Comparison of ENCODE assay signal across 8 cellular contexts in genomic region chr4:165221306-165221705, GRCh38. TPM values are rescaled to one million over a fixed set of nuclear protein-coding genes. Genes with fewer than 3 reads are reported as not detected.
DNase-seq lines count a peak whose midpoint lies in the region; ATAC-seq, FAIRE-seq and TF ChIP-seq lines count a peak whose summit lies in the region.
"Not testable (repeated sequence)": the region's sequence is repeated elsewhere in the genome, so short reads cannot be mapped to it uniquely, and the experiment has no call there.

No MANE protein-coding gene starts in this region.

- not testable (repeated sequence) for DNase-seq in CD4-positive, CD25-positive, alpha-beta regulatory T cell; PC-3; activated CD8-positive, alpha-beta T cell treated with anti-CD3 and anti-CD28 coated beads, Interleukin-2, amount 10 ng/mL, durations not matched to agents 7 days and 5 days; activated naive CD8-positive, alpha-beta T cell treated with anti-CD3 and anti-CD28 coated beads, Interleukin-2, amount 50 U/mL, for 24 hours; endodermal cell; keratinocyte (ENCODE audit: low read depth, low spot score); osteocyte (ENCODE audit: extremely low spot score, unreplicated experiment); upper lobe of left lung

- H3K4me1 ChIP-seq in CD4-positive, CD25-positive, alpha-beta regulatory T cell (ENCODE audit: control insufficient read depth, insufficient read depth, low read length, poor library complexity, severe bottlenecking); endodermal cell (ENCODE audit: control insufficient read depth, insufficient read depth, low read length): not testable (repeated sequence)
- H3K4me1 ChIP-seq in PC-3 (ENCODE audit: insufficient read depth, low read length) = peaks cover 32% of the 10 kb centered on the region
- H3K4me1 ChIP-seq in keratinocyte (ENCODE audit: control insufficient read depth, extremely low read depth, insufficient read depth, low read length) = peaks cover 27% of the 10 kb centered on the region
- H3K4me1 ChIP-seq in upper lobe of left lung = peaks cover 18 to 41% (median 30%) of the 10 kb centered on the region in 4 donors

- peak overlapping the region; percentile 69 to 92 (median 73) for H3K27ac Mint-ChIP-seq in CD4-positive, CD25-positive, alpha-beta regulatory T cell
- H3K27ac Mint-ChIP-seq in activated CD8-positive, alpha-beta T cell treated with anti-CD3 and anti-CD28 coated beads, Interleukin-2, amount 10 ng/mL, durations not matched to agents 7 days and 5 days = peak overlapping the region; percentile 82
- peak overlapping the region; percentile 15 for H3K27ac Mint-ChIP-seq in activated naive CD8-positive, alpha-beta T cell treated with anti-CD3 and anti-CD28 coated beads, Interleukin-2, amount 50 U/mL, for 24 hours
- peak overlapping the region; percentile 48 for H3K27ac Mint-ChIP-seq in endodermal cell
- peak overlapping the region; percentile 95 for H3K27ac Mint-ChIP-seq in osteocyte (ENCODE audit: unreplicated experiment)

- not testable (repeated sequence) for TF ChIP-seq CTCF in PC-3 (conservative IDR thresholded peaks at IDR 0.05; ENCODE audit: low read depth, low read length); endodermal cell (conservative IDR thresholded peaks at IDR 0.05); keratinocyte (optimal IDR thresholded peaks at IDR 0.05 in 1 of 3, IDR thresholded peaks at IDR 0.05 in 1 of 3, conservative IDR thresholded peaks at IDR 0.05 in 1 of 3; ENCODE audit: extremely low read depth in 1 of 3, insufficient read depth in 2 of 3, low read length in 3 of 3); osteocyte (IDR thresholded peaks at IDR 0.05); upper lobe of left lung (IDR thresholded peaks at IDR 0.05)

- peaks cover 29% of the 10 kb centered on the region for H3K36me3 Mint-ChIP-seq in CD4-positive, CD25-positive, alpha-beta regulatory T cell
- H3K36me3 Mint-ChIP-seq in activated CD8-positive, alpha-beta T cell treated with anti-CD3 and anti-CD28 coated beads, Interleukin-2, amount 10 ng/mL, durations not matched to agents 7 days and 5 days (ENCODE audit: low read depth) = peaks cover 71% of the 10 kb centered on the region
- peaks cover 35% of the 10 kb centered on the region for H3K36me3 Mint-ChIP-seq in activated naive CD8-positive, alpha-beta T cell treated with anti-CD3 and anti-CD28 coated beads, Interleukin-2, amount 50 U/mL, for 24 hours (ENCODE audit: low read depth)
- H3K36me3 Mint-ChIP-seq in endodermal cell (ENCODE audit: low read depth); osteocyte (ENCODE audit: unreplicated experiment): not testable (repeated sequence)

- FAIRE-seq in keratinocyte (lab: Jason Lieb, UNC) = not testable (repeated sequence)

- not testable (repeated sequence) for H2AFZ ChIP-seq in PC-3 (ENCODE audit: low read length); keratinocyte (ENCODE audit: control insufficient read depth, low read length)

- H3K27ac ChIP-seq in CD4-positive, CD25-positive, alpha-beta regulatory T cell (ENCODE audit: insufficient read depth, low read length, poor library complexity, severe bottlenecking); endodermal cell (ENCODE audit: low read depth, low read length): not testable (repeated sequence)
- peak overlapping the region; percentile 94 for H3K27ac ChIP-seq in PC-3 (ENCODE audit: low read length)
- peak overlapping the region; percentile 86 for H3K27ac ChIP-seq in keratinocyte (ENCODE audit: control insufficient read depth, insufficient read depth, low read length)
- H3K27ac ChIP-seq in upper lobe of left lung = peak overlapping the region; percentile 55 to 81 (median 76)

- not testable (repeated sequence) for TF ChIP-seq EP300 in upper lobe of left lung (IDR thresholded peaks at IDR 0.05)

- H3K9me2 ChIP-seq in PC-3 (replicated peaks; ENCODE audit: low read length) = not testable (repeated sequence)

- not testable (repeated sequence) for ATAC-seq in CD4-positive, CD25-positive, alpha-beta regulatory T cell (ENCODE audit: low read depth in 2 of 2); PC-3; activated CD8-positive, alpha-beta T cell treated with anti-CD3 and anti-CD28 coated beads, Interleukin-2, amount 10 ng/mL, durations not matched to agents 7 days and 5 days; activated naive CD8-positive, alpha-beta T cell treated with anti-CD3 and anti-CD28 coated beads, Interleukin-2, amount 50 U/mL, for 24 hours; upper lobe of left lung (ENCODE audit: low FRiP score in 2 of 2)

- peak overlapping the region; percentile 40; the same call in 1 of the 2 replicates for H3K9ac ChIP-seq in PC-3 (ENCODE audit: low read length)
- H3K9ac ChIP-seq in endodermal cell (ENCODE audit: extremely low read depth, low read length, poor library complexity, severe bottlenecking); keratinocyte (ENCODE audit: control insufficient read depth, extremely low read depth, insufficient read depth, low read length): not testable (repeated sequence)

- H3K79me2 ChIP-seq in PC-3 (ENCODE audit: low read length) = peaks cover 20% of the 10 kb centered on the region
- not testable (repeated sequence) for H3K79me2 ChIP-seq in keratinocyte (ENCODE audit: control insufficient read depth, insufficient read depth, low read length)

- BruUV-seq in PC-3 (replicated peaks; lab: Mats Ljungman, UMichigan) = not testable (repeated sequence)

- H3K4me3 ChIP-seq in CD4-positive, CD25-positive, alpha-beta regulatory T cell (ENCODE audit: low read depth, low read length); PC-3 (ENCODE audit: low read length); endodermal cell (ENCODE audit: low read length); keratinocyte (ENCODE audit: control insufficient read depth in 2 of 3, extremely low read depth in 1 of 3, insufficient read depth in 2 of 3, low read depth in 1 of 3, low read length in 3 of 3); upper lobe of left lung: not testable (repeated sequence)

- TF ChIP-seq POLR2A in upper lobe of left lung (IDR thresholded peaks at IDR 0.05) = not testable (repeated sequence)

- intact Hi-C loops in PC-3 (cut with micrococcal nuclease) = not testable (repeated sequence)

- peaks cover 11% of the 10 kb centered on the region for H3K36me3 ChIP-seq in CD4-positive, CD25-positive, alpha-beta regulatory T cell (ENCODE audit: control insufficient read depth, insufficient read depth, low read length)
- H3K36me3 ChIP-seq in PC-3 (ENCODE audit: low read depth, low read length); keratinocyte (ENCODE audit: control insufficient read depth in 2 of 2, extremely low read depth in 1 of 2, insufficient read depth in 2 of 2, low read length in 2 of 2); upper lobe of left lung: not testable (repeated sequence)
- peaks cover 13% of the 10 kb centered on the region for H3K36me3 ChIP-seq in endodermal cell (ENCODE audit: control insufficient read depth, insufficient read depth, low read length)

- not testable (repeated sequence) for H3F3A ChIP-seq in PC-3 (ENCODE audit: low read length, unreplicated experiment)

- H3K4me2 ChIP-seq in PC-3 (ENCODE audit: low read length) (peak overlapping the region; percentile 72), keratinocyte (ENCODE audit: control insufficient read depth, extremely low read depth, insufficient read depth, low read depth, low read length) (peak overlapping the region; percentile 70)

- H3K4me1 Mint-ChIP-seq in CD4-positive, CD25-positive, alpha-beta regulatory T cell = peaks cover 41 to 59% (median 50%) of the 10 kb centered on the region in 4 donors
- peaks cover 57% of the 10 kb centered on the region for H3K4me1 Mint-ChIP-seq in activated CD8-positive, alpha-beta T cell treated with anti-CD3 and anti-CD28 coated beads, Interleukin-2, amount 10 ng/mL, durations not matched to agents 7 days and 5 days (ENCODE audit: low read depth)
- peaks cover 44% of the 10 kb centered on the region for H3K4me1 Mint-ChIP-seq in activated naive CD8-positive, alpha-beta T cell treated with anti-CD3 and anti-CD28 coated beads, Interleukin-2, amount 50 U/mL, for 24 hours
- H3K4me1 Mint-ChIP-seq in endodermal cell (peaks cover 20% of the 10 kb centered on the region), osteocyte (ENCODE audit: unreplicated experiment) (peaks cover 40% of the 10 kb centered on the region)

- CTCF ChIA-PET in PC-3 (lab: Charles Lee); activated CD8-positive, alpha-beta T cell treated with anti-CD3 and anti-CD28 coated beads, Interleukin-2, amount 10 ng/mL, durations not matched to agents 7 days and 5 days (lab: Charles Lee): not testable (repeated sequence)

- H3K9me1 ChIP-seq in keratinocyte (ENCODE audit: control insufficient read depth, extremely low read depth, insufficient read depth, low read length) = not testable (repeated sequence)

- not testable (repeated sequence) for H3K27me3 Mint-ChIP-seq in CD4-positive, CD25-positive, alpha-beta regulatory T cell; activated CD8-positive, alpha-beta T cell treated with anti-CD3 and anti-CD28 coated beads, Interleukin-2, amount 10 ng/mL, durations not matched to agents 7 days and 5 days (ENCODE audit: low read depth); activated naive CD8-positive, alpha-beta T cell treated with anti-CD3 and anti-CD28 coated beads, Interleukin-2, amount 50 U/mL, for 24 hours; endodermal cell (ENCODE audit: insufficient read depth); osteocyte (ENCODE audit: unreplicated experiment)

- POLR2A ChIA-PET in PC-3 (lab: Charles Lee; ENCODE audit: unreplicated experiment); activated CD8-positive, alpha-beta T cell treated with anti-CD3 and anti-CD28 coated beads, Interleukin-2, amount 10 ng/mL, durations not matched to agents 7 days and 5 days (lab: Charles Lee): not testable (repeated sequence)

- H4K20me1 ChIP-seq in PC-3 (ENCODE audit: low read length); keratinocyte (ENCODE audit: control insufficient read depth, extremely low read depth, insufficient read depth, low read length): not testable (repeated sequence)

- dilution Hi-C loops in keratinocyte (cut with MboI; ENCODE audit: extremely low pct_ligation_motif_present, low sequenced_read_pairs) = not testable (repeated sequence)

- H3K27me3 ChIP-seq in CD4-positive, CD25-positive, alpha-beta regulatory T cell (ENCODE audit: control insufficient read depth, insufficient read depth, low read length); PC-3 (ENCODE audit: low read length); endodermal cell (ENCODE audit: control insufficient read depth, insufficient read depth, low read length, poor library complexity, severe bottlenecking); keratinocyte (ENCODE audit: control insufficient read depth, extremely low read depth, insufficient read depth, low read length); upper lobe of left lung: not testable (repeated sequence)

- 60 to 61% methylated on average over 3 to 4 of the region's 4 CpGs for WGBS in endodermal cell (ENCODE audit: insufficient coverage in 1 of 2, insufficient read length in 1 of 2), 2 experiments
- WGBS in upper lobe of left lung, 2 donors = 53 to 67% methylated on average over 4 of the region's 4 CpGs

- not testable (repeated sequence) for H3K9me3 Mint-ChIP-seq in CD4-positive, CD25-positive, alpha-beta regulatory T cell; activated CD8-positive, alpha-beta T cell treated with anti-CD3 and anti-CD28 coated beads, Interleukin-2, amount 10 ng/mL, durations not matched to agents 7 days and 5 days (ENCODE audit: insufficient read depth); activated naive CD8-positive, alpha-beta T cell treated with anti-CD3 and anti-CD28 coated beads, Interleukin-2, amount 50 U/mL, for 24 hours; endodermal cell; osteocyte (ENCODE audit: unreplicated experiment)

- H3K9me3 ChIP-seq in CD4-positive, CD25-positive, alpha-beta regulatory T cell (ENCODE audit: control insufficient read depth in 2 of 2, low read length in 2 of 2); PC-3 (ENCODE audit: low read length); endodermal cell (ENCODE audit: control insufficient read depth, low read length); keratinocyte (ENCODE audit: control insufficient read depth, low read depth, low read length); upper lobe of left lung: not testable (repeated sequence)

- H3K4me3 Mint-ChIP-seq in CD4-positive, CD25-positive, alpha-beta regulatory T cell = peak overlapping the region in 2 of 4 donors; percentile 1 to 41
- H3K4me3 Mint-ChIP-seq in activated CD8-positive, alpha-beta T cell treated with anti-CD3 and anti-CD28 coated beads, Interleukin-2, amount 10 ng/mL, durations not matched to agents 7 days and 5 days; activated naive CD8-positive, alpha-beta T cell treated with anti-CD3 and anti-CD28 coated beads, Interleukin-2, amount 50 U/mL, for 24 hours; endodermal cell; osteocyte (ENCODE audit: unreplicated experiment): not testable (repeated sequence)

RNA-seq across cellular contexts. Expression of gene KLHL2, which starts 13.9 kb away (rescaled TPM):
- total RNA-seq in CD4-positive, CD25-positive, alpha-beta regulatory T cell = 31.2 TPM
- polyA plus RNA-seq in CD4-positive, CD25-positive, alpha-beta regulatory T cell = 10 to 100 TPM in 2 of 4 donors, 1 to 10 TPM in 2; 7.1 to 18.7 (median 9.6) TPM
- total RNA-seq in PC-3 (2014; rRNA removed) = 10.0 and 11.0 TPM in 2 replicates
- 10 to 100 TPM; 32.9 to 36.4 TPM for total RNA-seq in activated CD8-positive, alpha-beta T cell treated with anti-CD3 and anti-CD28 coated beads, Interleukin-2, amount 10 ng/mL, durations not matched to agents 7 days and 5 days
- 10 to 100 TPM; 11.6 to 16.0 TPM for total RNA-seq in endodermal cell
- polyA plus RNA-seq in endodermal cell (2013, experiment 1 of 2) = 11.5 TPM
- polyA plus RNA-seq in endodermal cell (2013, experiment 2 of 2) = 10.4 TPM
- 10.2 to 18.5 TPM (median 10.7 TPM) in 3 replicates for polyA plus RNA-seq in keratinocyte
- polyA plus RNA-seq in keratinocyte (2011; ENCODE audit: low read depth) = 25.5 TPM
- polyA plus RNA-seq in keratinocyte (2011; cell fraction: cytosol; rRNA removed) = 9.3 and 15.5 TPM in 2 replicates
- polyA plus RNA-seq in keratinocyte (2011; cell fraction: nucleus; rRNA removed) = 14.0 and 18.0 TPM in 2 replicates
- polyA plus RNA-seq in keratinocyte (2012; ENCODE audit: low replicate concordance) = 10.0 and 15.7 TPM in 2 replicates
- polyA minus RNA-seq in keratinocyte = 2.8 to 13.3 TPM (median 8.2 TPM) in 3 replicates
- 5.4 TPM for polyA minus RNA-seq in keratinocyte (2011; cell fraction: cytosol; rRNA and poly(A)+ RNA removed)
- polyA minus RNA-seq in keratinocyte (2011; cell fraction: nucleus; rRNA and poly(A)+ RNA removed) = 3.4 and 9.7 TPM in 2 replicates
- total RNA-seq in osteocyte = 19.1 and 20.5 TPM in 2 replicates
- total RNA-seq in upper lobe of left lung = 10 to 100 TPM; 25.1 to 57.6 (median 41.5) TPM

Comparison
In these comparisons a context has a peak if more than half of its experiments do, and no peak if none do; other contexts are left out.
1. H3K27ac Mint-ChIP-seq: peak in every context shown above with its lines; median percentile 95 in osteocyte; 82 in activated CD8-positive, alpha-beta T cell treated with anti-CD3 and anti-CD28 coated beads, Interleukin-2, amount 10 ng/mL, durations not matched to agents 7 days and 5 days; 73 in CD4-positive, CD25-positive, alpha-beta regulatory T cell; 48 in endodermal cell; 15 in activated naive CD8-positive, alpha-beta T cell treated with anti-CD3 and anti-CD28 coated beads, Interleukin-2, amount 50 U/mL, for 24 hours.